ENCODE assay signal across 8 cellular contexts in the genomic region with DNA sequence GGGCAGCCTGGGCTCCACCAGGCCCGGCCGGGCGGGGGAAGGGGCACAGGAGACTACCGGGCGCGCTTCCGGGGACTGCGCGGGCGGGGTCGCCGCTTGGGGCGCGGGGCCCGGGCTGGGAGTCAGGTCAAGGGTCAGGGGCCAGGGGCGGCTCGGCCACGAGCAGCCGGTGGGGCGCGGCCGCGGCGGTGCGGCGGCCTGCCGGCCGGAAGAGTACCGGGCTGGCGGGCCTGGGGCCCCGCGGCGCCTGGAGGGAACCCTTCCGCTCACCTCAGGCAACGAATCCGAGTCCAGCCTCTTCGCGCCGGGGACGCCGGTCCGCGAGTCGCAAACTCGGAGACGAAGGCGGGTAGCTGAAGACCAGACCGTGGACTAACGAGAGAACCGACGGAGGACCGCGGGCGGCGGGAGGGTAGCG. TPM values are rescaled to one million over a fixed set of nuclear protein-coding genes. Genes with fewer than 3 reads are reported as not detected.
DNase-seq lines count a peak whose midpoint lies in the region; ATAC-seq and TF ChIP-seq lines count a peak whose summit lies in the region.

No MANE protein-coding gene starts in this region.

- peak overlapping the region; percentile 85 for H3K4me3 ChIP-seq in PC-3 (ENCODE audit: low read length)
- H3K4me3 ChIP-seq in skeletal muscle satellite cell (ENCODE audit: low read length) = peak overlapping the region; percentile 89

- peak overlapping the region; percentile 54; the same call in 1 of the 2 replicates for H2AFZ ChIP-seq in PC-3 (ENCODE audit: low read length)

- H3K9me2 ChIP-seq in PC-3 (replicated peaks; ENCODE audit: low read length) = no peaks in the 10 kb centered on the region

- H3K9me3 ChIP-seq in PC-3 (ENCODE audit: low read length) = no peaks in the 10 kb centered on the region
- no peaks in the 10 kb centered on the region for H3K9me3 ChIP-seq in skeletal muscle satellite cell (replicated peaks; ENCODE audit: low read length)

- H3K4me1 ChIP-seq in PC-3 (ENCODE audit: insufficient read depth, low read length) = peaks cover 28% of the 10 kb centered on the region
- peaks cover 35% of the 10 kb centered on the region for H3K4me1 ChIP-seq in skeletal muscle satellite cell (ENCODE audit: control insufficient read depth, insufficient read depth, low read length)

- CTCF ChIA-PET in PC-3 (lab: Charles Lee) = interaction anchor here (0.7 to 1.7 kb wide), 3 partner anchors 38 to 73 kb away, joined by 3 to 7 read pairs (median 3); a partner anchor contains a TSS

- POLR2A ChIA-PET in PC-3 (lab: Charles Lee; ENCODE audit: unreplicated experiment) = interaction anchor here (0.6 to 1.0 kb wide), 10 partner anchors 18 to 405 kb away, joined by 3 to 7 read pairs (median 4); a partner anchor contains a TSS

- TF ChIP-seq CTCF in PC-3 (conservative IDR thresholded peaks at IDR 0.05; ENCODE audit: low read depth, low read length) = no peak

- no peaks in the 10 kb centered on the region for H3K27me3 ChIP-seq in PC-3 (ENCODE audit: low read length)
- no peaks in the 10 kb centered on the region for H3K27me3 ChIP-seq in skeletal muscle satellite cell (ENCODE audit: control insufficient read depth, insufficient read depth, low read length)

- peaks cover 5% of the 10 kb centered on the region; the same call in 1 of the 2 replicates for H3K36me3 ChIP-seq in PC-3 (ENCODE audit: low read depth, low read length)
- H3K36me3 ChIP-seq in skeletal muscle satellite cell (ENCODE audit: insufficient read depth, low read length) = peaks cover 16% of the 10 kb centered on the region

- peaks cover 42% of the 10 kb centered on the region for H4K20me1 ChIP-seq in PC-3 (ENCODE audit: low read length)

- peak overlapping the region; percentile 93 for H3K9ac ChIP-seq in PC-3 (ENCODE audit: low read length)
- H3K9ac ChIP-seq in skeletal muscle satellite cell (ENCODE audit: low read depth, low read length) = peak overlapping the region; percentile 100

- ATAC-seq in GM18511 (IDR thresholded peaks at IDR 0.05; ENCODE audit: unreplicated experiment) (peak; percentile 19), HG02610 (IDR thresholded peaks at IDR 0.05; ENCODE audit: unreplicated experiment) (peak; percentile 20), PC-3 (peak; percentile 20)

- peaks cover 69% of the 10 kb centered on the region for H3K79me2 ChIP-seq in PC-3 (ENCODE audit: low read length)

- no TSS peak for BruUV-seq in PC-3 (replicated peaks; lab: Mats Ljungman, UMichigan)

- peak overlapping the region; percentile 60 for H3K27ac ChIP-seq in PC-3 (ENCODE audit: low read length)

- H3F3A ChIP-seq in PC-3 (ENCODE audit: low read length, unreplicated experiment) = peaks cover 3% of the 10 kb centered on the region

- DNase-seq in PC-3 (no peak), hypothalamus (lab: John Stamatoyannopoulos, UW) (peak in 32 of 51 donors; percentile 16 to 70 (median 52)), NCI-H1436 treated with DMSO at 0.1 percent for 48 hours (lab: John Stamatoyannopoulos, UW) (no peak), NCI-H1105 (lab: John Stamatoyannopoulos, UW) (no peak)
- peak; percentile 3 for DNase-seq in activated naive CD8-positive, alpha-beta T cell treated with anti-CD3 and anti-CD28 coated beads, Interleukin-2, amount 50 U/mL, for 16 hours (ENCODE audit: low read depth, low spot score)

- H3K4me2 ChIP-seq in PC-3 (ENCODE audit: low read length) (peak overlapping the region; percentile 82), skeletal muscle satellite cell (ENCODE audit: low read length) (peak overlapping the region; percentile 88)

- intact Hi-C loops in PC-3 (cut with micrococcal nuclease) = loop anchor here (5.0 kb wide), 1 partner anchor 279 kb away; a partner anchor contains a TSS

RNA-seq across cellular contexts. Expression of a gene that starts 0.2 kb away (rescaled TPM):
- total RNA-seq in PC-3 (2014; rRNA removed) = 278 and 292 TPM in 2 replicates
- total RNA-seq in skeletal muscle satellite cell (2012; rRNA removed) = 622 and 735 TPM in 2 replicates

RNA-seq across cellular contexts. Expression of a gene that starts 0.7 kb away (rescaled TPM):
- total RNA-seq in PC-3 (2014; rRNA removed) = 23.7 and 25.4 TPM in 2 replicates
- total RNA-seq in skeletal muscle satellite cell (2012; rRNA removed) = 16.8 and 17.7 TPM in 2 replicates

RNA-seq across cellular contexts. Expression of a gene that starts 10.7 kb away (rescaled TPM):
- 1.6 and 1.8 TPM in 2 replicates for total RNA-seq in PC-3 (2014; rRNA removed)
- not detected in 2 replicates for total RNA-seq in skeletal muscle satellite cell (2012; rRNA removed)

RNA-seq across cellular contexts. Expression of a gene that starts 17.6 kb away (rescaled TPM):
- 1.8 and 5.3 TPM in 2 replicates for total RNA-seq in PC-3 (2014; rRNA removed)
- 2.0 and 4.6 TPM in 2 replicates for total RNA-seq in skeletal muscle satellite cell (2012; rRNA removed)

RNA-seq across cellular contexts. Expression of a gene that starts 53.4 kb away (rescaled TPM):
- total RNA-seq in PC-3 (2014; rRNA removed) = 714 and 745 TPM in 2 replicates
- 205 and 329 TPM in 2 replicates for total RNA-seq in skeletal muscle satellite cell (2012; rRNA removed)

Comparison
In these comparisons a context has a peak if more than half of its experiments do, and no peak if none do; other contexts are left out.
1. DNase-seq: peak in activated naive CD8-positive, alpha-beta T cell treated with anti-CD3 and anti-CD28 coated beads, Interleukin-2, amount 50 U/mL, for 16 hours (single experiment) and hypothalamus (32 of 51); none in PC-3 (single experiment), NCI-H1436 treated with DMSO at 0.1 percent for 48 hours (single experiment) and NCI-H1105 (single experiment).
2. Peak in every context shown above with its lines, with median percentiles within 50 percentile points of each other: ATAC-seq.